Comparison of ENCODE assay signal across 8 cellular contexts in genomic region chr19:18469245-18470107, GRCh38. TPM values are rescaled to one million over a fixed set of nuclear protein-coding genes. Genes with fewer than 3 reads are reported as not detected.
DNase-seq lines count a peak whose midpoint lies in the region; ATAC-seq and TF ChIP-seq lines count a peak whose summit lies in the region.

No MANE protein-coding gene starts in this region.

- peaks cover 8% of the 10 kb centered on the region for H3K36me3 ChIP-seq in CD8-positive, alpha-beta T cell (ENCODE audit: insufficient read depth, low read length)
- H3K36me3 ChIP-seq in HUES64 (ENCODE audit: insufficient read depth, low read length): no peaks in the 10 kb centered on the region

- 70% methylated on average over 30 of the region's 30 CpGs for WGBS in HUES64

- H3K27me3 ChIP-seq in CD8-positive, alpha-beta T cell (ENCODE audit: insufficient read depth, low read length): no peaks in the 10 kb centered on the region
- no peaks in the 10 kb centered on the region for H3K27me3 ChIP-seq in HUES64 (ENCODE audit: insufficient read depth, low read length)

- peaks cover 23% of the 10 kb centered on the region for H3K4me1 Mint-ChIP-seq in CD8-positive, alpha-beta T cell (ENCODE audit: low read depth)
- peaks cover under 1% of the 10 kb centered on the region for H3K4me1 Mint-ChIP-seq in brain

- H3K27me3 Mint-ChIP-seq in CD8-positive, alpha-beta T cell (ENCODE audit: low read depth): no peaks in the 10 kb centered on the region
- no peaks in the 10 kb centered on the region for H3K27me3 Mint-ChIP-seq in brain

- CTCF ChIA-PET in CD8-positive, alpha-beta T cell (lab: Charles Lee): interaction anchor here (0.6 to 2.6 kb wide), 27 partner anchors 10 to 671 kb away, joined by 3 to 19 read pairs (median 4); no protein-coding TSS in a partner anchor

- POLR2A ChIA-PET in CD8-positive, alpha-beta T cell (lab: Charles Lee): interaction anchor here (0.9 to 1.0 kb wide), 2 partner anchors 9 to 53 kb away, joined by 3 read pairs; partner anchors contain the start of gene ELL

- no peaks in the 10 kb centered on the region for H3K9me3 Mint-ChIP-seq in CD8-positive, alpha-beta T cell
- no peaks in the 10 kb centered on the region for H3K9me3 Mint-ChIP-seq in brain

- no peaks in the 10 kb centered on the region for H3K9me3 ChIP-seq in CD8-positive, alpha-beta T cell (ENCODE audit: low read length)
- H3K9me3 ChIP-seq in HUES64 (ENCODE audit: insufficient read depth, low read depth, low read length): no peaks in the 10 kb centered on the region

- peak; percentile 24 to 75 (median 60) for DNase-seq in CD8-positive, alpha-beta T cell
- DNase-seq in T-helper 9 cell: peak; percentile 63
- DNase-seq in iPS-NIHi7 (ENCODE audit: extremely low spot score): peak; percentile 87
- DNase-seq in stimulated activated CD4-positive, alpha-beta T cell treated with anti-CD3 and anti-CD28 coated beads, Interleukin-1b, Interleukin-23, amount 100 ng/mL, for 1 hour (ENCODE audit: low read depth in 2 of 2): peak; percentile 28 to 53

- H3K36me3 Mint-ChIP-seq in CD8-positive, alpha-beta T cell: peaks cover 35% of the 10 kb centered on the region
- H3K36me3 Mint-ChIP-seq in brain: peaks cover 6% of the 10 kb centered on the region

- no peak overlapping the region for H3K4me3 ChIP-seq in CD8-positive, alpha-beta T cell (ENCODE audit: low read depth, low read length)
- H3K4me3 ChIP-seq in HUES64 (ENCODE audit: low read length): no peak overlapping the region

- H3K4me1 ChIP-seq in CD8-positive, alpha-beta T cell (ENCODE audit: insufficient read depth, low read length): peaks cover 15% of the 10 kb centered on the region
- peaks cover 3% of the 10 kb centered on the region; the same call in 1 of the 2 replicates for H3K4me1 ChIP-seq in HUES64 (ENCODE audit: insufficient read depth, low read length)

- peak; percentile 56 for TF ChIP-seq CTCF in CD8-positive, alpha-beta T cell (IDR thresholded peaks at IDR 0.05)
- TF ChIP-seq CTCF in brain (conservative IDR thresholded peaks at IDR 0.05): peak; percentile 59 to 79

- no peak overlapping the region for H3K4me3 Mint-ChIP-seq in CD8-positive, alpha-beta T cell
- no peak overlapping the region for H3K4me3 Mint-ChIP-seq in brain

- no peak overlapping the region for H3K27ac Mint-ChIP-seq in CD8-positive, alpha-beta T cell
- no peak overlapping the region for H3K27ac Mint-ChIP-seq in brain

- H3K9ac ChIP-seq in HUES64 (ENCODE audit: low read depth, low read length): no peak overlapping the region

- intact Hi-C loops in CD8-positive, alpha-beta T cell (cut with DNase I, micrococcal nuclease): loop anchor here (1.0 to 5.0 kb wide), 6 partner anchors 51 to 378 kb away; partner anchors contain the start of gene UBA52 (in 1 of the 2)

- no peak overlapping the region for H3K27ac ChIP-seq in CD8-positive, alpha-beta T cell (ENCODE audit: low read depth, low read length)
- H3K27ac ChIP-seq in HUES64 (ENCODE audit: low read depth, low read length): peak overlapping the region; percentile 19; the same call in 1 of the 2 replicates

- ATAC-seq in CD8-positive, alpha-beta T cell: peak; percentile 55
- no peak for ATAC-seq in GM21717 (IDR thresholded peaks at IDR 0.05; ENCODE audit: unreplicated experiment)
- ATAC-seq in HG03095 (IDR thresholded peaks at IDR 0.05; ENCODE audit: unreplicated experiment): no peak

RNA-seq across cellular contexts. Expression of gene ISYNA1, which starts 31.5 kb away (rescaled TPM):
- total RNA-seq in CD8-positive, alpha-beta T cell: 10 to 100 TPM; 54.5 to 54.7 TPM
- polyA plus RNA-seq in HUES64 (2013, experiment 1 of 2): 136 TPM
- 178 TPM for polyA plus RNA-seq in HUES64 (2013, experiment 2 of 2)
- polyA plus RNA-seq in brain (ENCODE audit: insufficient read depth, low read depth, low replicate concordance): 120 TPM

RNA-seq across cellular contexts. Expression of gene SSBP4, which starts 50.3 kb away (rescaled TPM):
- total RNA-seq in CD8-positive, alpha-beta T cell: 10 to 100 TPM; 49.9 to 58.2 TPM
- 35.2 TPM for polyA plus RNA-seq in HUES64 (2013, experiment 1 of 2)
- 53.3 TPM for polyA plus RNA-seq in HUES64 (2013, experiment 2 of 2)
- polyA plus RNA-seq in brain (ENCODE audit: insufficient read depth, low read depth, low replicate concordance): 93.3 TPM

RNA-seq across cellular contexts. Expression of gene ELL, which starts 52.4 kb away (rescaled TPM):
- total RNA-seq in CD8-positive, alpha-beta T cell: 10 to 100 TPM; 73.4 to 75.2 TPM
- polyA plus RNA-seq in HUES64 (2013, experiment 1 of 2): 6.1 TPM
- polyA plus RNA-seq in HUES64 (2013, experiment 2 of 2): 5.8 TPM
- polyA plus RNA-seq in brain (ENCODE audit: insufficient read depth, low read depth, low replicate concordance): 4.9 TPM
